2 cellular contexts compared by ENCODE assay signal in genomic region chr16:58649707-58650106, GRCh38.
TF ChIP-seq lines count a peak whose summit lies in the region.

No MANE protein-coding gene starts in this region.

TF ChIP-seq in GM23338, 12 proteins besides CTCF, POLR2A, EP300 and RAD21:
- TF ChIP-seq STAT1 (IDR thresholded peaks at IDR 0.05; ENCODE audit: unreplicated experiment) (no peak), NANOG (IDR thresholded peaks at IDR 0.05; ENCODE audit: borderline replicate concordance) (no peak), ZNF331 (CRISPR knock-in tag; IDR thresholded peaks at IDR 0.05; ENCODE audit: low read depth) (no peak), JUNB (IDR thresholded peaks at IDR 0.05; ENCODE audit: unreplicated experiment) (no peak), REST (IDR thresholded peaks at IDR 0.05; ENCODE audit: unreplicated experiment) (no peak), ZNF114 (CRISPR knock-in tag; IDR thresholded peaks at IDR 0.05) (no peak), ZNF462 (CRISPR knock-in tag; IDR thresholded peaks at IDR 0.05) (no peak), POLR2AphosphoS5 (IDR thresholded peaks at IDR 0.05; ENCODE audit: low read depth) (no peak), EZH2 (IDR thresholded peaks at IDR 0.05; ENCODE audit: low read depth, unreplicated experiment) (no peak), ETS1 (IDR thresholded peaks at IDR 0.05) (no peak), EZH2phosphoT487 (IDR thresholded peaks at IDR 0.05; ENCODE audit: unreplicated experiment) (no peak), CREB1 (CRISPR knock-in tag; IDR thresholded peaks at IDR 0.05; ENCODE audit: low read depth) (no peak)
TF ChIP-seq in GM23338: peak in this region for 0.

TF ChIP-seq in K562, 482 proteins besides CTCF, POLR2A, EP300 and RAD21:
- no peak for TF ChIP-seq KDM5B (IDR thresholded peaks at IDR 0.05; ENCODE audit: insufficient replicate concordance, low read depth, low read length)
- TF ChIP-seq ILF3 (IDR thresholded peaks at IDR 0.05; ENCODE audit: borderline replicate concordance), result no peak
- no peak for TF ChIP-seq CGGBP1 (CRISPR knock-in tag; IDR thresholded peaks at IDR 0.05)
- no peak for TF ChIP-seq TFAM (CRISPR knock-in tag; conservative IDR thresholded peaks at IDR 0.05)
- no peak for TF ChIP-seq SRF (CRISPR knock-in tag; IDR thresholded peaks at IDR 0.05)
- TF ChIP-seq ZNF75A (CRISPR knock-in tag; IDR thresholded peaks at IDR 0.05), result no peak
- no peak for TF ChIP-seq SNIP1 (IDR thresholded peaks at IDR 0.05; ENCODE audit: low read depth)
- no peak for TF ChIP-seq RCOR1 (IDR thresholded peaks at IDR 0.05; ENCODE audit: borderline replicate concordance in 1 of 2, low read depth in 2 of 2, low read length in 2 of 2)
- TF ChIP-seq SREBF1 (IDR thresholded peaks at IDR 0.05; ENCODE audit: borderline replicate concordance, low read depth, low read length), result no peak
- no peak for TF ChIP-seq JUNB (CRISPR knock-in tag; conservative IDR thresholded peaks at IDR 0.05)
- no peak for TF ChIP-seq C11orf30 (IDR thresholded peaks at IDR 0.05; ENCODE audit: low read depth)
- TF ChIP-seq SPI1 (IDR thresholded peaks at IDR 0.05; ENCODE audit: borderline replicate concordance, low read depth, low read length), result no peak
- TF ChIP-seq PPARD (CRISPR knock-in tag; IDR thresholded peaks at IDR 0.05), result no peak
- TF ChIP-seq ZSCAN29 (IDR thresholded peaks at IDR 0.05), result no peak
- no peak for TF ChIP-seq BRCA1 (IDR thresholded peaks at IDR 0.05)
- no peak for TF ChIP-seq BRCA1 (CRISPR knock-in tag; IDR thresholded peaks at IDR 0.05)
- no peak for TF ChIP-seq PHTF2 (CRISPR knock-in tag; IDR thresholded peaks at IDR 0.05)
- no peak for TF ChIP-seq PCBP1 (IDR thresholded peaks at IDR 0.05; ENCODE audit: low read depth, low read length, poor library complexity, severe bottlenecking)
- TF ChIP-seq MED1 (CRISPR knock-in tag; IDR thresholded peaks at IDR 0.05; ENCODE audit: borderline replicate concordance), result no peak
- no peak for TF ChIP-seq ZNF766 (CRISPR knock-in tag; conservative IDR thresholded peaks at IDR 0.05)
- no peak for TF ChIP-seq ATF4 (CRISPR knock-in tag; IDR thresholded peaks at IDR 0.05)
